Comparison of ENCODE assay signal across 12 cellular contexts in genomic region chr3:106688463-106688862, GRCh38.
DNase-seq lines count a peak whose midpoint lies in the region; ATAC-seq and TF ChIP-seq lines count a peak whose summit lies in the region.
"Had no signal": no experiment of that assay in that cellular context is flagged by ENCODE, and none has a peak within 500 bp of the region (broad histone marks: within the 10 kb centered on the region; RNA-seq: fewer than 3 reads in every experiment).

No MANE protein-coding gene starts in this region.

- no peak for TF ChIP-seq CTCF in retinal pigment epithelial cell (conservative IDR thresholded peaks at IDR 0.05; ENCODE audit: low read depth, low read length)

- H3K4me3 ChIP-seq in retinal pigment epithelial cell (ENCODE audit: low read length) = no peak overlapping the region
- H3K4me3 ChIP-seq: skin epidermis had no signal

- no peak for ATAC-seq in GM21825 (IDR thresholded peaks at IDR 0.05; ENCODE audit: unreplicated experiment)

- no peak overlapping the region for H3K27ac Mint-ChIP-seq in activated naive CD8-positive, alpha-beta T cell treated with anti-CD3 and anti-CD28 coated beads for 36 hours
- H3K27ac Mint-ChIP-seq: activated CD4-positive, alpha-beta T cell treated with anti-CD3 and anti-CD28 coated beads, Interleukin-2, amount 10 ng/mL, durations not matched to agents 7 days and 5 days had no signal

- H3K9me3 Mint-ChIP-seq in activated naive CD8-positive, alpha-beta T cell treated with anti-CD3 and anti-CD28 coated beads for 36 hours = no peaks in the 10 kb centered on the region
- H3K9me3 Mint-ChIP-seq: activated CD4-positive, alpha-beta T cell treated with anti-CD3 and anti-CD28 coated beads, Interleukin-2, amount 10 ng/mL, durations not matched to agents 7 days and 5 days; central memory CD8-positive, alpha-beta T cell had no signal

- H3K36me3 Mint-ChIP-seq in activated naive CD8-positive, alpha-beta T cell treated with anti-CD3 and anti-CD28 coated beads for 36 hours = no peaks in the 10 kb centered on the region

- H3K4me3 Mint-ChIP-seq in activated naive CD8-positive, alpha-beta T cell treated with anti-CD3 and anti-CD28 coated beads for 36 hours = no peak overlapping the region
- H3K4me3 Mint-ChIP-seq: activated CD4-positive, alpha-beta T cell treated with anti-CD3 and anti-CD28 coated beads, Interleukin-2, amount 10 ng/mL, durations not matched to agents 7 days and 5 days; central memory CD8-positive, alpha-beta T cell had no signal

- peak overlapping the region; percentile 14 for H3K27ac ChIP-seq in epithelial cell of prostate
- H3K27ac ChIP-seq: skin epidermis had no signal

- H3K4me1 Mint-ChIP-seq in activated naive CD8-positive, alpha-beta T cell treated with anti-CD3 and anti-CD28 coated beads for 36 hours = no peaks in the 10 kb centered on the region
- H3K4me1 Mint-ChIP-seq: activated CD4-positive, alpha-beta T cell treated with anti-CD3 and anti-CD28 coated beads, Interleukin-2, amount 10 ng/mL, durations not matched to agents 7 days and 5 days; central memory CD8-positive, alpha-beta T cell had no signal

- H3K27me3 Mint-ChIP-seq in activated naive CD8-positive, alpha-beta T cell treated with anti-CD3 and anti-CD28 coated beads for 36 hours = peaks cover 3% of the 10 kb centered on the region

- peak; percentile 80 for DNase-seq in GM04504 (ENCODE audit: low read depth)
- DNase-seq in NCI-H226 = peak; percentile 74
- peak; percentile 67 for DNase-seq in epithelial cell of prostate (ENCODE audit: low read depth, low spot score)
- DNase-seq in retinal pigment epithelial cell (ENCODE audit: low read depth) = peak; percentile 81
- no peak for DNase-seq in activated naive CD8-positive, alpha-beta T cell treated with anti-CD3 and anti-CD28 coated beads for 36 hours
- DNase-seq in NCI-H128 (lab: John Stamatoyannopoulos, UW; ENCODE audit: unreplicated experiment) = no peak
- DNase-seq: activated CD4-positive, alpha-beta T cell treated with anti-CD3 and anti-CD28 coated beads, Interleukin-2, amount 10 ng/mL, durations not matched to agents 7 days and 5 days; RPMI8226; stimulated activated naive CD4-positive, alpha-beta T cell treated with Interleukin-2 at 50 U/mL for 16 hours had no signal

Comparison
In these comparisons a context has a peak if more than half of its experiments do, and no peak if none do; other contexts are left out.
1. DNase-seq: peak in GM04504 (single experiment), NCI-H226 (single experiment), epithelial cell of prostate (single experiment) and retinal pigment epithelial cell (single experiment); none in activated naive CD8-positive, alpha-beta T cell treated with anti-CD3 and anti-CD28 coated beads for 36 hours (single experiment) and NCI-H128 (single experiment).